ENCODE assay signal across 8 cellular contexts in the genomic region with DNA sequence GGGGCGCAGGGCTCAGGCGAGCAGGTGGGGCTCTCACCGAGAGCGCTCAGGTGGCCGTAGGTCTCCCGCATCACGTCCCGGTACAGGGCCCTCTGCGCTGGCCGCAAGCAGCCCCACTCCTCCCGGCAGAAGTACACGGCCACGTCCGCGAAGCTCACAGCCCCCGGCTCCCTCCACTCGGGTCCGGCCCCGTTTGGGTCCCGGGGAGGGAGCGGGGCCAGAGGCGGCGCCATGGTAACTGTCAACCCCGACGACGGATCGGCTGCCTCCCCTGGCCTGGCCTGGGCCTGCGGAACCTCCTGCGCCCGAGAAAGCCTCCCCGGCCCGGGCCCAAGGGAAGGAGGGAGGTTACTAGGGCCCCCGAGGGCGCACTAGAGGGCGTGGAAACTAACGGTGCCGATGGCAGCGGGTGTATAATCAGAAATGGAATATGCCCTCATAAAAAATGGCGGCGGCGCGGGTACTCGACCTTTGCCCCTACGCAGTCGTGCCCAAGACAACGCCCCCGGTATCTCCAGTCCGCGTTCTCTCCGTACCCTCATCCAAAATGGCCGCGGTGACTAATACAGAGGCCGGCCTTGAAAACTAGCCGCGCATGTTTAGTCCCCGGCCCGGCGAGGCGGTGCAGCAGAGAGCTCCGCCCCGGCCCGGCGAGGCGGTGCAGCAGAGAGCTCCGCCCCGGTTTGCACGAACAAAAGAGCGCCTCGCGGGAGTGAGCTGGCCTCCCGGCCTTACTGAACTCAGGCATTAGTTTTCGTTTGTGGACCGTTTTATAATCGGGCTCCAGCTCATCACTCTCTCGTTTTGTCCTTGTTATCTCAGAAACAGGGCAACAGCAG. TPM values are rescaled to one million over a fixed set of nuclear protein-coding genes. Genes with fewer than 3 reads are reported as not detected.
DNase-seq lines count a peak whose midpoint lies in the region; TF ChIP-seq lines count a peak whose summit lies in the region.

A gene (minus strand): TSS at position 425 of the 839 bp plus-strand sequence. CDS start 192 bp downstream, at position 233.

- H3K36me3 ChIP-seq in SK-N-SH (replicated peaks in 1 of 2; ENCODE audit: control insufficient read depth in 1 of 2, insufficient read depth in 2 of 2, low read length in 1 of 2): peaks cover 0 to 21% of the 10 kb centered on the region in 2 experiments

- WGBS in SK-N-SH (ENCODE audit: low lambda C conversion rate): 5% methylated on average over 13 of the region's 75 CpGs

- TF ChIP-seq CTCF in HFFc6 (IDR thresholded peaks at IDR 0.05) (peak; percentile 44), SK-N-SH (IDR thresholded peaks at IDR 0.05) (no peak)

- H3K9ac ChIP-seq in SK-N-SH: peak within 1 kb of the TSS; percentile 94

- no peaks in the 10 kb centered on the region for H4K20me1 ChIP-seq in SK-N-SH (ENCODE audit: insufficient read depth)

- H3K27ac ChIP-seq in SK-N-SH (ENCODE audit: low read depth in 2 of 2, low read length in 1 of 2) (peak within 1 kb of the TSS; percentile 88 to 92), temporal lobe (ENCODE audit: low read depth, low read length) (peak within 1 kb of the TSS; percentile 89)

- H3K4me2 ChIP-seq in SK-N-SH: peak within 1 kb of the TSS; percentile 95

- H3K4me3 ChIP-seq in GM08714 (ENCODE audit: low read length): peak within 1 kb of the TSS; percentile 78
- H3K4me3 ChIP-seq in SK-N-SH (ENCODE audit: low read depth in 2 of 2, low read length in 1 of 2): peak within 1 kb of the TSS; percentile 75 to 91

- H3F3A ChIP-seq in SK-N-SH (replicated peaks; ENCODE audit: insufficient read depth): peaks cover 7% of the 10 kb centered on the region

- H2AFZ ChIP-seq in SK-N-SH (ENCODE audit: low read depth): peak within 1 kb of the TSS; percentile 92

- peaks cover 26% of the 10 kb centered on the region for H3K79me2 ChIP-seq in SK-N-SH (ENCODE audit: insufficient read depth)

- peak within 1 kb of the TSS; percentile 90 for H3K4me3 Mint-ChIP-seq in HFFc6

- H3K4me1 Mint-ChIP-seq in HFFc6 (ENCODE audit: low read depth): peaks cover 17% of the 10 kb centered on the region

- no peaks in the 10 kb centered on the region for H3K9me3 Mint-ChIP-seq in HFFc6

- H3K4me1 ChIP-seq in SK-N-SH (ENCODE audit: control insufficient read depth in 1 of 2, insufficient read depth in 2 of 2, low read depth in 1 of 2, low read length in 1 of 2): peaks cover 0 to 6% of the 10 kb centered on the region in 2 experiments; a peak in 1 of 4 replicates

- POLR2A ChIA-PET in SK-N-SH (lab: Yijun Ruan, JAX): interaction anchor here (0.9 to 3.8 kb wide), 9 partner anchors 9 to 101 kb away, joined by 3 to 47 read pairs (median 4); a partner anchor contains a TSS

- no peaks in the 10 kb centered on the region for H3K27me3 ChIP-seq in SK-N-SH (ENCODE audit: insufficient read depth)

- TF ChIP-seq RAD21 in SK-N-SH (IDR thresholded peaks at IDR 0.05; ENCODE audit: low read length): peak; percentile 1; the same call in 1 of the 2 replicates

- no peak for TF ChIP-seq EP300 in SK-N-SH (IDR thresholded peaks at IDR 0.05; ENCODE audit: borderline replicate concordance in 1 of 2, low read depth in 1 of 2, low read length in 1 of 2)

- no peaks in the 10 kb centered on the region for H3K9me2 ChIP-seq in SK-N-SH

- H3K27ac Mint-ChIP-seq in HFFc6: peak within 1 kb of the TSS; percentile 84

- H3K27me3 Mint-ChIP-seq in HFFc6 (ENCODE audit: insufficient read depth): no peaks in the 10 kb centered on the region; the same call in none of the 2 replicates

- H3K9me3 ChIP-seq in SK-N-SH: no peaks in the 10 kb centered on the region

- DNase-seq in HFFc6 (peak; percentile 98), NCI-H1048 (lab: John Stamatoyannopoulos, UW) (peak; percentile 82), SK-N-SH (peak; percentile 96), germinal center (ENCODE audit: low spot score) (peak; percentile 93), nucleus accumbens (lab: John Stamatoyannopoulos, UW) (peak; percentile 57 to 99 (median 96))
- peak; percentile 95 for DNase-seq in activated naive CD4-positive, alpha-beta T cell treated with anti-CD3 and anti-CD28 coated beads, Interleukin-2, amount 50 U/mL, for 16 hours

- peaks cover 11% of the 10 kb centered on the region for H3K36me3 Mint-ChIP-seq in HFFc6 (ENCODE audit: low read depth)

- CTCF ChIA-PET in SK-N-SH (lab: Yijun Ruan, JAX): interaction anchor here (0.8 to 2.1 kb wide), 9 partner anchors 12 to 128 kb away, joined by 3 to 19 read pairs (median 4); a partner anchor contains a TSS

TF ChIP-seq in SK-N-SH, 30 proteins besides CTCF, POLR2A, EP300 and RAD21 (continues in another document):
- no peak; the same call in 1 of the 2 replicates for TF ChIP-seq TCF12 (IDR thresholded peaks at IDR 0.05)
- no peak for TF ChIP-seq RCOR1 (IDR thresholded peaks at IDR 0.05; ENCODE audit: low read length)
- TF ChIP-seq MEF2A (IDR thresholded peaks at IDR 0.05; ENCODE audit: borderline replicate concordance, low read depth): no peak
- TF ChIP-seq, protein P1, sequence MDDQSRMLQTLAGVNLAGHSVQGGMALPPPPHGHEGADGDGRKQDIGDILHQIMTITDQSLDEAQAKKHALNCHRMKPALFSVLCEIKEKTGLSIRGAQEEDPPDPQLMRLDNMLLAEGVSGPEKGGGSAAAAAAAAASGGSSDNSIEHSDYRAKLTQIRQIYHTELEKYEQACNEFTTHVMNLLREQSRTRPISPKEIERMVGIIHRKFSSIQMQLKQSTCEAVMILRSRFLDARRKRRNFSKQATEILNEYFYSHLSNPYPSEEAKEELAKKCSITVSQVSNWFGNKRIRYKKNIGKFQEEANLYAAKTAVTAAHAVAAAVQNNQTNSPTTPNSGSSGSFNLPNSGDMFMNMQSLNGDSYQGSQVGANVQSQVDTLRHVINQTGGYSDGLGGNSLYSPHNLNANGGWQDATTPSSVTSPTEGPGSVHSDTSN (IDR thresholded peaks at IDR 0.05): peak; percentile 59; the same call in 1 of the 2 replicates
- TF ChIP-seq, protein P2, sequence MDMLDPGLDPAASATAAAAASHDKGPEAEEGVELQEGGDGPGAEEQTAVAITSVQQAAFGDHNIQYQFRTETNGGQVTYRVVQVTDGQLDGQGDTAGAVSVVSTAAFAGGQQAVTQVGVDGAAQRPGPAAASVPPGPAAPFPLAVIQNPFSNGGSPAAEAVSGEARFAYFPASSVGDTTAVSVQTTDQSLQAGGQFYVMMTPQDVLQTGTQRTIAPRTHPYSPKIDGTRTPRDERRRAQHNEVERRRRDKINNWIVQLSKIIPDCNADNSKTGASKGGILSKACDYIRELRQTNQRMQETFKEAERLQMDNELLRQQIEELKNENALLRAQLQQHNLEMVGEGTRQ (IDR thresholded peaks at IDR 0.05; ENCODE audit: borderline replicate concordance, low read depth, low read length): no peak
- peak; percentile 66 for TF ChIP-seq GABPA (IDR thresholded peaks at IDR 0.05; ENCODE audit: low read depth)
- TF ChIP-seq, protein P3, sequence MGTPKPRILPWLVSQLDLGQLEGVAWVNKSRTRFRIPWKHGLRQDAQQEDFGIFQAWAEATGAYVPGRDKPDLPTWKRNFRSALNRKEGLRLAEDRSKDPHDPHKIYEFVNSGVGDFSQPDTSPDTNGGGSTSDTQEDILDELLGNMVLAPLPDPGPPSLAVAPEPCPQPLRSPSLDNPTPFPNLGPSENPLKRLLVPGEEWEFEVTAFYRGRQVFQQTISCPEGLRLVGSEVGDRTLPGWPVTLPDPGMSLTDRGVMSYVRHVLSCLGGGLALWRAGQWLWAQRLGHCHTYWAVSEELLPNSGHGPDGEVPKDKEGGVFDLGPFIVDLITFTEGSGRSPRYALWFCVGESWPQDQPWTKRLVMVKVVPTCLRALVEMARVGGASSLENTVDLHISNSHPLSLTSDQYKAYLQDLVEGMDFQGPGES (IDR thresholded peaks at IDR 0.05; ENCODE audit: low read depth, low read length): no peak
- peak; percentile 54; the same call in 1 of the 2 replicates for TF ChIP-seq JUND (IDR thresholded peaks at IDR 0.05)
- TF ChIP-seq, protein P4, sequence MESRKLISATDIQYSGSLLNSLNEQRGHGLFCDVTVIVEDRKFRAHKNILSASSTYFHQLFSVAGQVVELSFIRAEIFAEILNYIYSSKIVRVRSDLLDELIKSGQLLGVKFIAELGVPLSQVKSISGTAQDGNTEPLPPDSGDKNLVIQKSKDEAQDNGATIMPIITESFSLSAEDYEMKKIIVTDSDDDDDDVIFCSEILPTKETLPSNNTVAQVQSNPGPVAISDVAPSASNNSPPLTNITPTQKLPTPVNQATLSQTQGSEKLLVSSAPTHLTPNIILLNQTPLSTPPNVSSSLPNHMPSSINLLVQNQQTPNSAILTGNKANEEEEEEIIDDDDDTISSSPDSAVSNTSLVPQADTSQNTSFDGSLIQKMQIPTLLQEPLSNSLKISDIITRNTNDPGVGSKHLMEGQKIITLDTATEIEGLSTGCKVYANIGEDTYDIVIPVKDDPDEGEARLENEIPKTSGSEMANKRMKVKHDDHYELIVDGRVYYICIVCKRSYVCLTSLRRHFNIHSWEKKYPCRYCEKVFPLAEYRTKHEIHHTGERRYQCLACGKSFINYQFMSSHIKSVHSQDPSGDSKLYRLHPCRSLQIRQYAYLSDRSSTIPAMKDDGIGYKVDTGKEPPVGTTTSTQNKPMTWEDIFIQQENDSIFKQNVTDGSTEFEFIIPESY (IDR thresholded peaks at IDR 0.05; ENCODE audit: borderline replicate concordance, low read depth): 0 out of 2 replicates have a peak, but pooled peaks have one; percentile 50
- no peak for TF ChIP-seq RXRA (IDR thresholded peaks at IDR 0.05; ENCODE audit: borderline replicate concordance, low read depth)
- TF ChIP-seq, protein P5, sequence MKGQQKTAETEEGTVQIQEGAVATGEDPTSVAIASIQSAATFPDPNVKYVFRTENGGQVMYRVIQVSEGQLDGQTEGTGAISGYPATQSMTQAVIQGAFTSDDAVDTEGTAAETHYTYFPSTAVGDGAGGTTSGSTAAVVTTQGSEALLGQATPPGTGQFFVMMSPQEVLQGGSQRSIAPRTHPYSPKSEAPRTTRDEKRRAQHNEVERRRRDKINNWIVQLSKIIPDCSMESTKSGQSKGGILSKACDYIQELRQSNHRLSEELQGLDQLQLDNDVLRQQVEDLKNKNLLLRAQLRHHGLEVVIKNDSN (IDR thresholded peaks at IDR 0.05; ENCODE audit: borderline replicate concordance, low read depth): no peak
- no peak for TF ChIP-seq FOXJ3 (CRISPR knock-in tag; IDR thresholded peaks at IDR 0.05)
- TF ChIP-seq RFX5 (IDR thresholded peaks at IDR 0.05; ENCODE audit: low read length): no peak
- no peak for TF ChIP-seq FOXM1 (IDR thresholded peaks at IDR 0.05; ENCODE audit: low read depth)
- TF ChIP-seq SIN3A (IDR thresholded peaks at IDR 0.05; ENCODE audit: borderline replicate concordance, low read depth, low read length): peak; percentile 61; the same call in 1 of the 2 replicates

RNA-seq across cellular contexts. Expression of the gene that starts here (rescaled TPM):
- total RNA-seq in HFFc6 (2021; fragmentation: NEBNext Ultra II Directional; extraction: Animal tissue kit (Norgen Biotek cat#: 25700)): 1 to 10 TPM; 5.1 to 6.8 (median 5.7) TPM
- 2.8 and 3.4 TPM in 2 replicates for polyA plus RNA-seq in SK-N-SH (2012; rRNA removed)
- 2.3 and 3.0 TPM in 2 replicates for polyA plus RNA-seq in SK-N-SH (2012; cell fraction: cytosol; rRNA removed)
- polyA plus RNA-seq in SK-N-SH (2012; cell fraction: nucleus; rRNA removed): 5.2 and 7.8 TPM in 2 replicates
- 9.1 TPM for total RNA-seq in temporal lobe

Comparison
In these comparisons a context has a peak if more than half of its experiments do, and no peak if none do; other contexts are left out.
1. Peak in every context shown above with its lines: DNase-seq, H3K4me3 ChIP-seq and H3K27ac ChIP-seq.